21 cellular contexts compared by ENCODE assay signal in genomic region chr6:89729818-89730217, GRCh38.
DNase-seq lines count a peak whose midpoint lies in the region; ATAC-seq, FAIRE-seq and TF ChIP-seq lines count a peak whose summit lies in the region.
"Had no signal": no experiment of that assay in that cellular context is flagged by ENCODE, and none has a peak within 500 bp of the region (broad histone marks: within the 10 kb centered on the region; RNA-seq: fewer than 3 reads in every experiment).

No MANE protein-coding gene starts in this region.

- H3K36me3 ChIP-seq in GM23248 (ENCODE audit: low read depth) (peaks cover 40% of the 10 kb centered on the region), MM.1S (replicated peaks; ENCODE audit: insufficient read depth, low read length) (peaks cover 4% of the 10 kb centered on the region; the same call in 1 of the 2 replicates)
- H3K36me3 ChIP-seq: uterus had no signal

- ATAC-seq in GM18511 (IDR thresholded peaks at IDR 0.05; ENCODE audit: unreplicated experiment): peak; percentile 96
- ATAC-seq in GM19438 (IDR thresholded peaks at IDR 0.05; ENCODE audit: low read depth, unreplicated experiment): peak; percentile 90
- ATAC-seq in HG02798 (IDR thresholded peaks at IDR 0.05; ENCODE audit: poor library complexity, unreplicated experiment): peak; percentile 83
- ATAC-seq in HG03571 (IDR thresholded peaks at IDR 0.05; ENCODE audit: unreplicated experiment): peak; percentile 88
- ATAC-seq: activated CD4-positive, CD25-positive, alpha-beta regulatory T cell treated with anti-CD3 and anti-CD28 coated beads, Interleukin-2, amount 50 U/mL, for 24 hours; left lobe of liver; T-helper 17 cell had no signal

- H2AFZ ChIP-seq in GM23248 (no peak overlapping the region), MM.1S (ENCODE audit: low read length) (no peak overlapping the region)

- H3K27me3 ChIP-seq in GM23248 (replicated peaks; ENCODE audit: insufficient read depth): no peaks in the 10 kb centered on the region
- no peaks in the 10 kb centered on the region for H3K27me3 ChIP-seq in MM.1S (replicated peaks; ENCODE audit: insufficient read depth, low read length)
- H3K27me3 ChIP-seq: stomach, uterus had no signal

- in situ Hi-C loops in GM23248 (cut with MboI): no loop called here

- no peak for FAIRE-seq in frontal cortex (lab: Jason Lieb, UNC)
- FAIRE-seq: bronchial epithelial cell, D721Med, H54 had no signal

- no peaks in the 10 kb centered on the region for H3K9me3 ChIP-seq in GM23248 (ENCODE audit: low read depth)
- H3K9me3 ChIP-seq in MM.1S (replicated peaks; ENCODE audit: insufficient read depth, low read length): no peaks in the 10 kb centered on the region
- H3K9me3 ChIP-seq: stomach, uterus had no signal

- H3K27ac ChIP-seq in GM23248 (no peak overlapping the region), MM.1S (ENCODE audit: low read length) (no peak overlapping the region)
- H3K27ac ChIP-seq: stomach, uterus had no signal

- H3K79me2 ChIP-seq in GM23248 (ENCODE audit: insufficient read depth) (no peaks in the 10 kb centered on the region), MM.1S (ENCODE audit: low read length) (no peaks in the 10 kb centered on the region)

- TF ChIP-seq CTCF in MM.1S (IDR thresholded peaks at IDR 0.05; ENCODE audit: low read length): no peak

- H3K4me1 ChIP-seq in GM23248 (ENCODE audit: insufficient read depth) (no peaks in the 10 kb centered on the region), MM.1S (ENCODE audit: low read length) (no peaks in the 10 kb centered on the region)
- H3K4me1 ChIP-seq: stomach, uterus had no signal

- 95 to 100% methylated on average over 1 of the region's 1 CpG for WGBS in GM23248 (ENCODE audit: low coverage in 1 of 2, low lambda C conversion rate in 2 of 2, missing lambda C conversion rate in 2 of 2), 2 experiments

- H3K4me2 ChIP-seq in GM23248 (ENCODE audit: unreplicated experiment): no peak overlapping the region
- H3K4me2 ChIP-seq in MM.1S (ENCODE audit: low read depth, low read length): no peak overlapping the region

- DNase-seq in frontal cortex (ENCODE audit: low spot score in 2 of 2): no peak
- DNase-seq in NCI-H2171 (lab: John Stamatoyannopoulos, UW): no peak
- DNase-seq in GM23248: no peak
- no peak for DNase-seq in MM.1S
- DNase-seq: activated CD8-positive, alpha-beta memory T cell treated with anti-CD3 and anti-CD28 coated beads, Interleukin-2, amount 50 U/mL, for 4 hours; activated naive CD8-positive, alpha-beta T cell treated with anti-CD3 and anti-CD28 coated beads for 36 hours; effector CD4-positive, alpha-beta T cell; hippocampal formation; stimulated activated CD4-positive, alpha-beta T cell treated with anti-CD3 and anti-CD28 coated beads, Interleukin-12 subunit alpha, Interleukin-12 subunit beta, amount 100 ng/mL, for 4 hours; stomach; T-helper 17 cell; uterus had no signal

- H3F3A ChIP-seq in GM23248 (ENCODE audit: insufficient read depth): no peaks in the 10 kb centered on the region
- no peaks in the 10 kb centered on the region for H3F3A ChIP-seq in MM.1S (ENCODE audit: insufficient read depth, low read length)

- H3K4me3 ChIP-seq in GM23248: no peak overlapping the region
- no peak overlapping the region for H3K4me3 ChIP-seq in MM.1S (ENCODE audit: low read length)
- H3K4me3 ChIP-seq: stomach, uterus had no signal

- H3K9me2 ChIP-seq in GM23248 (ENCODE audit: insufficient read depth): no peaks in the 10 kb centered on the region
- H3K9me2 ChIP-seq in MM.1S (replicated peaks; ENCODE audit: insufficient read depth, low read length): no peaks in the 10 kb centered on the region

- H3K9ac ChIP-seq in GM23248 (no peak overlapping the region), MM.1S (ENCODE audit: low read length) (no peak overlapping the region)

- H4K20me1 ChIP-seq in GM23248 (ENCODE audit: insufficient read depth) (no peaks in the 10 kb centered on the region), MM.1S (ENCODE audit: insufficient read depth, low read length) (no peaks in the 10 kb centered on the region)
